Comparison of ENCODE assay signal across 15 cellular contexts in the genomic region with DNA sequence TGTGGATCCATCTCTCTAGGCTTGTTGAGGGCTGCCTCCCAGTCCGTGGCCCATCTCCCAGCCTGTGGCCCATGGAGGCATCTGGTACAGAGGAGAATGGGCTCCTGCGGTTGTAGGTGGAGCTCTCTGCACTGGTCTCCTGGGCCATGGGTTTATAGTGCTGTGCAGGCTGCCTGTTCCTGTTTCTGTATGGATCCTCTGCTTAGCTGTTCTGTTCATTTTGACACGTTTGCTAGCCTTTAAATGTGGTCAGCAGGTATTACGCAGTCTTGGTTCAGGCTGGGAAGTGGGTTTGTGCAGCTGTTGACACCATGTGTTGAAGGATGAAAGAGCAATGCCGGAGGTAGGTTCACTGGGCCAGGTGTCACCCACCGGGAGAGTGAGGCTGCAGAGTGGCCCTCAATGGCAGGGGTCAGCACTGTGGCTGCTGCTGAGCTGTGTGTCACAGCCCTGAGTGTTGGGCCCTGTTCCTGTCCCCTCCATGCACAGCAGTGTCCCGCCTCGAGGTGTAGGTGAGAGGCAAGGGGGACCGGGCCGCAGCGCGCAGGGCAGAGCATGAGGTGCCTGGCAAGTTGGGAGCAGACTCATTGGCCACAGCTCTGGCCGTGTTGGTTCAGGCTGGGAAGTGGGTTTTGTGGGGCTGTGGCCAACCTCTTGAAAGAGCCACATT.
A peak's percentile ranks its signal among the peaks of the same experiment; 100 is the strongest.
DNase-seq lines count a peak whose midpoint lies in the region; ATAC-seq lines count a peak whose summit lies in the region.
"Had no signal": no experiment of that assay in that cellular context is flagged by ENCODE, and none has a peak within 500 bp of the region (broad histone marks: within the 10 kb centered on the region; RNA-seq: fewer than 3 reads in every experiment).

No MANE protein-coding gene starts in this region.

- H3K4me3 Mint-ChIP-seq in activated T-cell treated with anti-CD3 and anti-CD28 coated beads, Interleukin-2, amount 50 U/mL, for 24 hours = no peak overlapping the region
- H3K4me3 Mint-ChIP-seq in effector memory CD8-positive, alpha-beta T cell = peak overlapping the region; percentile 73 to 74
- H3K4me3 Mint-ChIP-seq in stimulated activated naive CD8-positive, alpha-beta T cell treated with anti-CD3 and anti-CD28 coated beads, Interleukin-15, amount 100 ng/mL, for 72 hours = peak overlapping the region in 1 of 2 donors; percentile 48
- H3K4me3 Mint-ChIP-seq: memory B cell had no signal

- H3K36me3 Mint-ChIP-seq in activated T-cell treated with anti-CD3 and anti-CD28 coated beads, Interleukin-2, amount 50 U/mL, for 24 hours (ENCODE audit: low read depth) = peaks cover 60% of the 10 kb centered on the region
- H3K36me3 Mint-ChIP-seq in effector memory CD8-positive, alpha-beta T cell (ENCODE audit: insufficient read depth) = peaks cover 7% of the 10 kb centered on the region

- H3K27ac Mint-ChIP-seq in activated T-cell treated with anti-CD3 and anti-CD28 coated beads, Interleukin-2, amount 50 U/mL, for 24 hours = peak overlapping the region; percentile 15
- peak overlapping the region; percentile 66 to 70 for H3K27ac Mint-ChIP-seq in effector memory CD8-positive, alpha-beta T cell
- peak overlapping the region in 1 of 2 donors; percentile 90 for H3K27ac Mint-ChIP-seq in stimulated activated naive CD8-positive, alpha-beta T cell treated with anti-CD3 and anti-CD28 coated beads, Interleukin-15, amount 100 ng/mL, for 72 hours
- H3K27ac Mint-ChIP-seq: memory B cell had no signal

- H3K4me1 Mint-ChIP-seq in activated T-cell treated with anti-CD3 and anti-CD28 coated beads, Interleukin-2, amount 50 U/mL, for 24 hours (ENCODE audit: low read depth) = peaks cover 26% of the 10 kb centered on the region
- H3K4me1 Mint-ChIP-seq in effector memory CD8-positive, alpha-beta T cell (ENCODE audit: low read depth in 2 of 2) = peaks cover 38 to 41% of the 10 kb centered on the region in 2 donors
- H3K4me1 Mint-ChIP-seq in stimulated activated naive CD8-positive, alpha-beta T cell treated with anti-CD3 and anti-CD28 coated beads, Interleukin-15, amount 100 ng/mL, for 72 hours = peaks cover 40% of the 10 kb centered on the region
- H3K4me1 Mint-ChIP-seq: memory B cell had no signal

- no peaks in the 10 kb centered on the region for H3K9me3 Mint-ChIP-seq in activated T-cell treated with anti-CD3 and anti-CD28 coated beads, Interleukin-2, amount 50 U/mL, for 24 hours
- H3K9me3 Mint-ChIP-seq in effector memory CD8-positive, alpha-beta T cell = no peaks in the 10 kb centered on the region
- no peaks in the 10 kb centered on the region for H3K9me3 Mint-ChIP-seq in stimulated activated naive CD8-positive, alpha-beta T cell treated with anti-CD3 and anti-CD28 coated beads, Interleukin-15, amount 100 ng/mL, for 72 hours
- H3K9me3 Mint-ChIP-seq: memory B cell had no signal

- peak; percentile 90 for ATAC-seq in effector memory CD8-positive, alpha-beta T cell (replicated peaks)
- ATAC-seq in stimulated activated naive CD8-positive, alpha-beta T cell treated with anti-CD3 and anti-CD28 coated beads, Interleukin-15, amount 100 ng/mL, for 72 hours = peak; percentile 92
- ATAC-seq in HG03342 (IDR thresholded peaks at IDR 0.05; ENCODE audit: unreplicated experiment) (no peak), GM18870 (IDR thresholded peaks at IDR 0.05; ENCODE audit: unreplicated experiment) (no peak)

- no peak for DNase-seq in activated T-cell treated with anti-CD3 and anti-CD28 coated beads, Interleukin-2, amount 50 U/mL, for 24 hours
- DNase-seq in activated T-cell treated with anti-CD3 and anti-CD28 coated beads for 4 hours (no peak), NCI-H510A (lab: John Stamatoyannopoulos, UW) (peak; percentile 61), NCI-H2227 (lab: John Stamatoyannopoulos, UW; ENCODE audit: unreplicated experiment) (no peak)
- DNase-seq in effector memory CD8-positive, alpha-beta T cell = peak; percentile 49 to 61 (median 60)
- DNase-seq in stimulated activated naive CD8-positive, alpha-beta T cell treated with anti-CD3 and anti-CD28 coated beads, Interleukin-15, amount 100 ng/mL, for 72 hours = peak; percentile 34 to 66
- DNase-seq: effector CD4-positive, alpha-beta T cell; MG63; NCI-H526 treated with DMSO at 0.1 percent for 48 hours; RPMI8226; stimulated activated CD4-positive, alpha-beta T cell treated with anti-CD3 and anti-CD28 coated beads, Interleukin-15, amount 100 ng/mL, for 24 hours; T1000 had no signal

- no peaks in the 10 kb centered on the region for H3K27me3 Mint-ChIP-seq in activated T-cell treated with anti-CD3 and anti-CD28 coated beads, Interleukin-2, amount 50 U/mL, for 24 hours
- H3K27me3 Mint-ChIP-seq in effector memory CD8-positive, alpha-beta T cell = no peaks in the 10 kb centered on the region
- H3K27me3 Mint-ChIP-seq in stimulated activated naive CD8-positive, alpha-beta T cell treated with anti-CD3 and anti-CD28 coated beads, Interleukin-15, amount 100 ng/mL, for 72 hours = no peaks in the 10 kb centered on the region
- H3K27me3 Mint-ChIP-seq: memory B cell had no signal

Comparison
In these comparisons a context has a peak if more than half of its experiments do, and no peak if none do; other contexts are left out.
1. DNase-seq: peak in NCI-H510A (single experiment), effector memory CD8-positive, alpha-beta T cell (3 of 3) and stimulated activated naive CD8-positive, alpha-beta T cell treated with anti-CD3 and anti-CD28 coated beads, Interleukin-15, amount 100 ng/mL, for 72 hours (2 of 2); none in activated T-cell treated with anti-CD3 and anti-CD28 coated beads, Interleukin-2, amount 50 U/mL, for 24 hours (single experiment), activated T-cell treated with anti-CD3 and anti-CD28 coated beads for 4 hours (single experiment) and NCI-H2227 (single experiment).
2. ATAC-seq: peak in effector memory CD8-positive, alpha-beta T cell (single experiment) and stimulated activated naive CD8-positive, alpha-beta T cell treated with anti-CD3 and anti-CD28 coated beads, Interleukin-15, amount 100 ng/mL, for 72 hours (single experiment); none in HG03342 (single experiment) and GM18870 (single experiment).